ENCODE assay signal across 22 cellular contexts in the genomic region with DNA sequence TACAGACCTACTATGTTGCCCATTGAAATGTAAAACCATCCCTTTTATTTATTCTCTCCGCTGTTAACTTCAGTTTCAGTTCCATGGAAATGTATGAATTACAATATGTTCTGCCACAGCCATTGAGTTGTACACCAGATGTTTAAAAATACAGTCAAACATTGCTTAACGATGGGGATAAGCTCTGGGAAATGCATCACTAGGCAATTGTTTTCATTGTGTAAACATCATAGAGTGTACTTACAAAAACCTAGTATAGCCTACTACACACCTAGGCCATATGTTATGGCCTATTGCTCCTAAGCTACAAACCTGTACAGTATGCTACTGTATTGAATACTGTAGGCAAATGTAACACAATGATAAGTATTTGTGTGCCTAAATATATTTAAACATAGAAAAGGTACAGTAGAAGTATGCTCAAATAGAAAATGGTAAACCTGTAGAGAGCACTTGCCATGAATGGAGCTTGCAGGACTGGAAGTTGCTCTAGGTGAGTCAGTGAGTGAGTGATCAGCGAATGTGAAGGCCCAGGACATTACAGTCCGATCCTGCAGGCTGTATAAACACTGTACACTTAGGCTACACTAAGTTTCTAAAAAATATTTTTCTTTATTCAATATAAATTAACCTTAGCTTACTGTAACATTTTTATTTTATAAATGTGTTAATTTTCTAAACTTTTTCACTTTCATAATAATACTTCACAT. TPM values are rescaled to one million over a fixed set of nuclear protein-coding genes. Genes with fewer than 3 reads are reported as not detected.
DNase-seq lines count a peak whose midpoint lies in the region; ATAC-seq and TF ChIP-seq lines count a peak whose summit lies in the region.
"Had no signal": no experiment of that assay in that cellular context is flagged by ENCODE, and none has a peak within 500 bp of the region (broad histone marks: within the 10 kb centered on the region; RNA-seq: fewer than 3 reads in every experiment).

No MANE protein-coding gene starts in this region.

- intact Hi-C loops in ovary (cut with DNase I), result no loop called here

- H3K36me3 ChIP-seq in ovary, result no peaks in the 10 kb centered on the region
- H3K36me3 ChIP-seq: BE2C, SJSA1 had no signal

- no peak overlapping the region for H3K4me3 ChIP-seq in ovary
- H3K4me3 ChIP-seq: SJSA1 had no signal

- H3K4me1 ChIP-seq in foreskin keratinocyte (no peaks in the 10 kb centered on the region), ovary (ENCODE audit: insufficient read depth) (no peaks in the 10 kb centered on the region)
- H3K4me1 ChIP-seq: BE2C had no signal

- H3K9me3 ChIP-seq in ovary, result no peaks in the 10 kb centered on the region
- H3K9me3 ChIP-seq: BE2C, SJSA1 had no signal

- ATAC-seq in foreskin keratinocyte (peak; percentile 20), GM19397 (IDR thresholded peaks at IDR 0.05; ENCODE audit: unreplicated experiment) (no peak)
- ATAC-seq: HCT116, Right ventricle myocardium inferior had no signal

- TF ChIP-seq CTCF in foreskin keratinocyte (conservative IDR thresholded peaks at IDR 0.05) (no peak), ovary (IDR thresholded peaks at IDR 0.05) (no peak)

- H3K27ac ChIP-seq in foreskin keratinocyte (no peak overlapping the region), ovary (no peak overlapping the region)
- H3K27ac ChIP-seq: SJSA1 had no signal

- peak; percentile 74 for DNase-seq in DMS153 (lab: John Stamatoyannopoulos, UW)
- DNase-seq in DMS53 (lab: John Stamatoyannopoulos, UW), result peak; percentile 79
- peak; percentile 89 for DNase-seq in NCI-H510A treated with DMSO at 0.1 percent for 48 hours (lab: John Stamatoyannopoulos, UW)
- no peak for DNase-seq in foreskin keratinocyte
- no peak for DNase-seq in ovary
- DNase-seq in KBM-7, result no peak
- DNase-seq in GM19240 (ENCODE audit: insufficient read length, low spot score), result no peak
- DNase-seq: BE2C, DND-41, Kasumi-1, NCI-H146, NCI-H524 treated with DMSO at 0.1 percent for 48 hours, NCI-H82, OCI-M1 had no signal

- TF ChIP-seq POLR2A in ovary (IDR thresholded peaks at IDR 0.05), result no peak

- 83 to 87% (median 85%) methylated on average over 4 of the region's 4 CpGs for WGBS in ovary, 3 donors

- H3K27me3 ChIP-seq in foreskin keratinocyte, result no peaks in the 10 kb centered on the region
- H3K27me3 ChIP-seq in ovary, result no peaks in the 10 kb centered on the region
- H3K27me3 ChIP-seq: BE2C, SJSA1 had no signal

- TF ChIP-seq EP300 in ovary (IDR thresholded peaks at IDR 0.05), result no peak

- in situ Hi-C loops in KBM-7 (cut with MboI; ENCODE audit: low pct_unique_long_range_greater_than_20kb, low sequenced_read_pairs), result no loop called here

RNA-seq across cellular contexts. Expression of a gene that starts 2.7 kb away (rescaled TPM):
- total RNA-seq in foreskin keratinocyte (not detected in 2 replicates), ovary (not detected)
- polyA plus RNA-seq in foreskin keratinocyte (not detected in 2 replicates), ovary (not detected)
- total RNA-seq: A673; H1; MCF 10A; Right ventricle myocardium inferior; SJSA1; T-helper 1 cell treated with Interleukin-12 subunit alpha and Interleukin-12 subunit beta and Interleukin-4 antibody, amounts not matched to agents 30 ng/mL and 1 ng/mL, for 36 hours had no signal
- polyA plus RNA-seq: H1 had no signal

RNA-seq across cellular contexts. Expression of a gene that starts 13.9 kb away (rescaled TPM):
- 0.82 and 0.85 TPM in 2 replicates for total RNA-seq in foreskin keratinocyte
- 0.79 and 0.86 TPM in 2 replicates for polyA plus RNA-seq in foreskin keratinocyte
- total RNA-seq in ovary, result 1 to 10 TPM in 1 of 7 donors, under 1 TPM in 4, not detected in 2; 0.12 to 1.5 (median 0.15) TPM
- polyA plus RNA-seq in ovary, result under 1 TPM; 0.20 to 0.75 TPM
- total RNA-seq: MCF 10A; SJSA1; T-helper 1 cell treated with Interleukin-12 subunit alpha and Interleukin-12 subunit beta and Interleukin-4 antibody, amounts not matched to agents 30 ng/mL and 1 ng/mL, for 36 hours had no signal

RNA-seq across cellular contexts. Expression of a gene that starts 18.8 kb away (rescaled TPM):
- total RNA-seq in foreskin keratinocyte, result 27.5 and 36.3 TPM in 2 replicates
- polyA plus RNA-seq in foreskin keratinocyte, result 29.4 and 42.3 TPM in 2 replicates
- total RNA-seq in ovary, result 10 to 100 TPM in 1 of 7 donors, 1 to 10 TPM in 4, under 1 TPM in 2; 0.40 to 28.5 (median 1.5) TPM
- 1 to 10 TPM; 1.4 to 8.2 TPM for polyA plus RNA-seq in ovary
- total RNA-seq: T-helper 1 cell treated with Interleukin-12 subunit alpha and Interleukin-12 subunit beta and Interleukin-4 antibody, amounts not matched to agents 30 ng/mL and 1 ng/mL, for 36 hours had no signal

Comparison
In these comparisons a context has a peak if more than half of its experiments do, and no peak if none do; other contexts are left out.
1. DNase-seq: peak in DMS153 (single experiment), DMS53 (single experiment) and NCI-H510A treated with DMSO at 0.1 percent for 48 hours (single experiment); none in foreskin keratinocyte (0 of 2), ovary (0 of 5), KBM-7 (single experiment) and GM19240 (single experiment).